Comparison of ENCODE assay signal across 30 cellular contexts in the genomic region with DNA sequence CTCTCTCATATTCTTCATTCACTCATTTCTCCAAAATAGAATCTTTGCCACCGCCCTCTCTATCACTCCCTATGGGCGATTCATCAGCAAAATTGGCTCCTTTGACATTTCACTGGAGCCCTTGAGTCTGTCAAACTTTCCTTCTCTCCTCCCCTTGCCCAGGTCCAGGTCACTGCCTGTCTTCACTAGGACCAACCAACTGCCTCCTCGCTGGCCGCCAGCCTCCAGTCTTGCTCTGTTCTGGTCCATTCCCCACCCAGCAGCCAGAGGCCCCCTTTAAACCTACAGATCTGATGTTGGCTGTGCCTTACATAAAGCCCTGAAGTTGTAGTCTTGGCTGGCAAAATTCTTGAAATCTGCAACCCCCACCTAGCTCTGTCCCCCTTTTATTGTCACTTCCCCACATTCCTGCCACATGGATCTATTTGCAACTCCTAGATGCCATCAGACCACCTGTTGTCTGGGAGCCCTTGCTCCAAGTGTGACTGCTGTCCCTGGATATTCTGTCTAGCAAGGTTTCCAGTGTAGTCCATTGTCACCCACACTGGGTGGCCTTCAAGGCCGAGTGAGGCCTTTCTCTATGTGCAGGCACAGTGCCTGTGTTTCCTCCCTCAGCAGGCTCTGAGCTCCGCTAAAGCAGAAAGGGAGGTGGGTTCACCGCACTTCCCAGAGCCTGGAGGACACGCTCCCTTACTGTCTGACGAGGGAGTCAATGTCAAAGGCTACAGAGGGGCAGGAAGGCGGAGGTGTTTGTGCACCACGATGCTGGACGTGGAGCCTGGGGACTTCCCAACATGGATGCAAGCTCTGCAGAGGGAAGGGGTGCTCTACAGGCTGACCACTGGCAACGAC. TPM values are rescaled to one million over a fixed set of nuclear protein-coding genes. Genes with fewer than 3 reads are reported as not detected.
A peak's percentile ranks its signal among the peaks of the same experiment; 100 is the strongest.
DNase-seq lines count a peak whose midpoint lies in the region; ATAC-seq, FAIRE-seq and TF ChIP-seq lines count a peak whose summit lies in the region.
"Had no signal": no experiment of that assay in that cellular context is flagged by ENCODE, and none has a peak within 500 bp of the region (broad histone marks: within the 10 kb centered on the region; RNA-seq: fewer than 3 reads in every experiment).

No MANE protein-coding gene starts in this region.

- H3K9ac ChIP-seq in H1 (replicated peaks in 1 of 4; ENCODE audit: extremely low read depth in 1 of 4, low read depth in 3 of 4, low read length in 3 of 4) (no peak overlapping the region), neuronal stem cell (ENCODE audit: low read depth, low read length, poor library complexity) (no peak overlapping the region)
- H3K9ac ChIP-seq: BLaER1 treated with 17β-estradiol and CSF1 and Interleukin-3, amounts not matched to agents 10 nM and 100 nM; KMS-11 had no signal

- H2AFZ ChIP-seq in H1 (ENCODE audit: low read length) (no peak overlapping the region), neuronal stem cell (ENCODE audit: low read length) (no peak overlapping the region)

- POLR2A ChIA-PET in H1 (lab: Charles Lee; ENCODE audit: partially characterized antibody), result no interaction called here

- H3K23ac ChIP-seq in H1 (ENCODE audit: insufficient read length), result no peak overlapping the region
- H3K23ac ChIP-seq in neuronal stem cell (ENCODE audit: low read depth, low read length, poor library complexity), result peak overlapping the region; percentile 22

- H2AK5ac ChIP-seq in H1 (ENCODE audit: low read depth, low read length), result no peak overlapping the region
- H2AK5ac ChIP-seq in neuronal stem cell (ENCODE audit: low read depth, low read length), result peak overlapping the region; percentile 56

- WGBS in H1 (ENCODE audit: extremely low coverage in 1 of 2, insufficient coverage in 1 of 2, insufficient read length in 1 of 2, insufficient replicate concordance in 2 of 2, low coverage in 1 of 2, low lambda C conversion rate in 2 of 2, missing lambda C conversion rate in 1 of 2), 2 experiments, result 87% methylated on average over 13 of the region's 13 CpGs; no CpG with 5 or more reads in 1 of the 2 experiments
- 100% methylated on average over 1 of the region's 13 CpGs; no CpG with 5 or more reads in 1 of the 2 donors for WGBS in neuronal stem cell (ENCODE audit: extremely low coverage in 2 of 2, insufficient read length in 2 of 2, insufficient replicate concordance in 1 of 2), 2 donors

- FAIRE-seq in H1 (lab: Jason Lieb, UNC), result no peak
- FAIRE-seq: GM12892 had no signal

- H3K9me3 ChIP-seq in H1 (ENCODE audit: insufficient read depth in 2 of 2, low read depth in 1 of 2, low read length in 1 of 2) (peaks cover 0 to 3% of the 10 kb centered on the region in 2 experiments; a peak in 1 of 4 replicates), neuronal stem cell (replicated peaks in 1 of 2; ENCODE audit: control insufficient read depth in 2 of 2, insufficient read depth in 1 of 2, low read depth in 1 of 2, low read length in 2 of 2) (peaks cover 0 to 4% of the 10 kb centered on the region in 2 donors), lower lobe of right lung (no peaks in the 10 kb centered on the region)

- no peak overlapping the region; the same call in 1 of the 2 replicates for H3K18ac ChIP-seq in H1 (ENCODE audit: extremely low read depth, low read length)
- peak overlapping the region; percentile 39 for H3K18ac ChIP-seq in neuronal stem cell (ENCODE audit: low read length)

- no peaks in the 10 kb centered on the region for H3K79me2 ChIP-seq in H1 (ENCODE audit: control insufficient read depth in 1 of 2, insufficient read depth in 2 of 2, low read length in 2 of 2)

- TF ChIP-seq POLR2A in H1 (IDR thresholded peaks at IDR 0.05; ENCODE audit: control extremely low read depth in 1 of 2, low read depth in 2 of 2, low read length in 2 of 2), result no peak

- no TSS peak for BruUV-seq in Calu3 (replicated peaks; lab: Mats Ljungman, UMichigan)

- H3K9me3 Mint-ChIP-seq in Calu3 (ENCODE audit: low read depth, unreplicated experiment), result peaks cover 4% of the 10 kb centered on the region
- no peaks in the 10 kb centered on the region; the same call in 1 of the 2 replicates for H3K9me3 Mint-ChIP-seq in HFFc6

- H4K5ac ChIP-seq in H1 (ENCODE audit: insufficient read length, low read depth, low read length), result no peak overlapping the region

- no peak overlapping the region for H3K4me3 Mint-ChIP-seq in Calu3 (ENCODE audit: low read depth, unreplicated experiment)
- peak overlapping the region; percentile 18; the same call in 1 of the 2 replicates for H3K4me3 Mint-ChIP-seq in HFFc6
- H3K4me3 Mint-ChIP-seq: brain; mesothelial cell of epicardium; naive thymus-derived CD8-positive, alpha-beta T cell; type B pancreatic cell had no signal

- TF ChIP-seq CTCF in Calu3 (IDR thresholded peaks at IDR 0.05; ENCODE audit: unreplicated experiment) (no peak), HFFc6 (IDR thresholded peaks at IDR 0.05) (no peak), H1 (IDR thresholded peaks at IDR 0.05; ENCODE audit: control extremely low read depth in 1 of 3, insufficient read depth in 1 of 3, low read depth in 1 of 3, low read length in 3 of 3) (no peak), lower lobe of right lung (IDR thresholded peaks at IDR 0.05) (no peak)

- H3K4me2 ChIP-seq in H1 (ENCODE audit: insufficient read depth in 1 of 2, low read depth in 2 of 2, low read length in 2 of 2), result no peak overlapping the region
- no peak overlapping the region for H3K4me2 ChIP-seq in neuronal stem cell (ENCODE audit: insufficient read depth, low read length, poor library complexity, severe bottlenecking)
- H3K4me2 ChIP-seq: KMS-11 had no signal

- H3K79me1 ChIP-seq in H1 (ENCODE audit: low read depth, low read length) (no peaks in the 10 kb centered on the region), neuronal stem cell (ENCODE audit: low read depth, low read length) (no peaks in the 10 kb centered on the region)

- H3K4ac ChIP-seq in H1 (replicated peaks; ENCODE audit: insufficient read length, low read depth, low read length) (no peak overlapping the region), neuronal stem cell (ENCODE audit: low read length) (peak overlapping the region; percentile 31)

- no peaks in the 10 kb centered on the region; a peak in 1 of 7 replicates for H3K27me3 ChIP-seq in H1 (replicated peaks in 1 of 4; ENCODE audit: control insufficient read depth in 3 of 4, extremely low read depth in 1 of 4, insufficient read depth in 3 of 4, low read length in 3 of 4)
- H3K27me3 ChIP-seq in neuronal stem cell (ENCODE audit: control insufficient read depth in 3 of 3, insufficient read depth in 3 of 3, low read depth in 1 of 3, low read length in 3 of 3), result no peaks in the 10 kb centered on the region
- no peaks in the 10 kb centered on the region for H3K27me3 ChIP-seq in lower lobe of right lung (ENCODE audit: low read depth)
- H3K27me3 ChIP-seq: BLaER1 treated with 17β-estradiol and CSF1 and Interleukin-3, amounts not matched to agents 10 nM and 100 nM; foreskin keratinocyte; SJCRH30 had no signal

- H2BK20ac ChIP-seq in H1 (ENCODE audit: low read length), result no peak overlapping the region; the same call in 1 of the 2 replicates

- H2BK15ac ChIP-seq in H1 (ENCODE audit: low read length) (peak overlapping the region; percentile 61; the same call in 1 of the 2 replicates), neuronal stem cell (ENCODE audit: low read length) (peak overlapping the region; percentile 76)

- TF ChIP-seq RAD21 in H1 (IDR thresholded peaks at IDR 0.05 in 1 of 2, conservative IDR thresholded peaks at IDR 0.05 in 1 of 2; ENCODE audit: low read depth in 2 of 2, low read length in 2 of 2), result no peak

- H2BK12ac ChIP-seq in H1 (ENCODE audit: low read depth, low read length) (no peak overlapping the region), neuronal stem cell (ENCODE audit: low read length) (no peak overlapping the region)

- intact Hi-C loops in Calu3 (cut with micrococcal nuclease; ENCODE audit: unreplicated experiment), result no loop called here
- intact Hi-C loops in lower lobe of right lung (cut with DNase I), result no loop called here

- TF ChIP-seq EP300 in H1 (IDR thresholded peaks at IDR 0.05; ENCODE audit: borderline replicate concordance in 1 of 2, low read depth in 2 of 2, low read length in 2 of 2), result no peak

- ATAC-seq in lower lobe of right lung, result no peak
- ATAC-seq: esophagus mucosa; foreskin keratinocyte; left ventricle myocardium superior; naive thymus-derived CD8-positive, alpha-beta T cell had no signal

- no peak overlapping the region for H2BK120ac ChIP-seq in H1 (replicated peaks; ENCODE audit: low read depth, low read length)
- no peak overlapping the region for H2BK120ac ChIP-seq in neuronal stem cell (ENCODE audit: low read depth, low read length)

- H3K4me3 ChIP-seq in H1 (ENCODE audit: extremely low read depth in 1 of 4, insufficient read depth in 2 of 4, low read depth in 3 of 4, low read length in 4 of 4) (no peak overlapping the region), neuronal stem cell (ENCODE audit: low read length in 2 of 2) (no peak overlapping the region), lower lobe of right lung (no peak overlapping the region)
- H3K4me3 ChIP-seq: BLaER1 treated with 17β-estradiol and CSF1 and Interleukin-3, amounts not matched to agents 10 nM and 100 nM; SJCRH30 had no signal

- no peak overlapping the region for H3K27ac ChIP-seq in H1 (ENCODE audit: low read depth, low read length)
- H3K27ac ChIP-seq in neuronal stem cell (replicated peaks; ENCODE audit: low read length), result no peak overlapping the region
- no peak overlapping the region for H3K27ac ChIP-seq in lower lobe of right lung
- H3K27ac ChIP-seq: BLaER1 treated with 17β-estradiol and CSF1 and Interleukin-3, amounts not matched to agents 10 nM and 100 nM; KMS-11; SJCRH30 had no signal

- CTCF ChIA-PET in Calu3 (lab: Charles Lee) (interaction anchor here (0.7 kb wide), 1 partner anchor 331 kb away, joined by 3 read pairs; no protein-coding TSS in a partner anchor), H1 (lab: Charles Lee; ENCODE audit: partially characterized antibody) (interaction anchor here (0.8 kb wide), 1 partner anchor 269 kb away, joined by 3 read pairs; no protein-coding TSS in a partner anchor)

- H3K27ac Mint-ChIP-seq in Calu3 (ENCODE audit: unreplicated experiment) (peak overlapping the region; percentile 42), HFFc6 (no peak overlapping the region)
- H3K27ac Mint-ChIP-seq: brain, mesothelial cell of epicardium, type B pancreatic cell had no signal

- H3K27me3 Mint-ChIP-seq in Calu3 (ENCODE audit: unreplicated experiment) (no peaks in the 10 kb centered on the region), HFFc6 (ENCODE audit: insufficient read depth) (peaks cover 2% of the 10 kb centered on the region; the same call in 1 of the 2 replicates)
- H3K27me3 Mint-ChIP-seq: naive thymus-derived CD8-positive, alpha-beta T cell had no signal

- H2BK5ac ChIP-seq in H1 (ENCODE audit: low read depth, low read length) (no peak overlapping the region), neuronal stem cell (ENCODE audit: low read length) (no peak overlapping the region)

- H3K14ac ChIP-seq in H1 (ENCODE audit: insufficient read length), result no peak overlapping the region
- peak overlapping the region; percentile 59 for H3K14ac ChIP-seq in neuronal stem cell (ENCODE audit: low read length)

- H3K23me2 ChIP-seq in H1 (ENCODE audit: low read depth, low read length), result peaks cover 27% of the 10 kb centered on the region; the same call in 1 of the 2 replicates

- H3K36me3 Mint-ChIP-seq in Calu3 (ENCODE audit: insufficient read depth, unreplicated experiment), result peaks cover 33% of the 10 kb centered on the region
- peaks cover 30% of the 10 kb centered on the region for H3K36me3 Mint-ChIP-seq in HFFc6 (ENCODE audit: low read depth)
- H3K36me3 Mint-ChIP-seq: brain, mesothelial cell of epicardium had no signal

- H3K56ac ChIP-seq in H1 (replicated peaks; ENCODE audit: insufficient read length, low read depth, low read length), result no peak overlapping the region

- no peak for DNase-seq in Calu3
- no peak for DNase-seq in HFFc6
- no peak for DNase-seq in H1 (ENCODE audit: low read depth in 1 of 2, low spot score in 2 of 2)
- no peak for DNase-seq in neuronal stem cell (ENCODE audit: low spot score)
- no peak for DNase-seq in NCI-H226
- DNase-seq in anterior cingulate cortex (lab: John Stamatoyannopoulos, UW), result no peak
- no peak for DNase-seq in lower lobe of right lung
- DNase-seq: activated CD4-positive, alpha-beta T cell treated with anti-CD3 and anti-CD28 coated beads for 48 hours; COR-L47; dermis blood vessel endothelial cell; islet precursor cell; left ventricle myocardium superior; MM.1S; naive thymus-derived CD8-positive, alpha-beta T cell; NCI-H1436 treated with DMSO at 0.1 percent for 48 hours; NCI-H446 treated with DMSO at 0.1 percent for 48 hours; NCI-H774; occipital lobe; stimulated activated CD4-positive, alpha-beta T cell treated with anti-CD3 and anti-CD28 coated beads, Interleukin-15, amount 100 ng/mL, for 24 hours; stimulated activated CD4-positive, alpha-beta T cell treated with anti-CD3 and anti-CD28 coated beads, Interleukin-4, amount 100 ng/mL, for 4 hours; substantia nigra had no signal

- H4K20me1 ChIP-seq in H1 (replicated peaks in 1 of 2; ENCODE audit: control insufficient read depth in 1 of 2, insufficient read depth in 2 of 2, low read length in 2 of 2), result peaks cover 0 to 3% of the 10 kb centered on the region in 2 experiments
- H4K20me1 ChIP-seq: BLaER1 treated with 17β-estradiol and CSF1 and Interleukin-3, amounts not matched to agents 10 nM and 100 nM had no signal

- H3K4me1 ChIP-seq in H1 (replicated peaks in 1 of 4; ENCODE audit: control insufficient read depth in 3 of 4, insufficient read depth in 4 of 4, low read length in 3 of 4), result peaks cover 0 to 5% (median 1%) of the 10 kb centered on the region in 4 experiments; a peak in 2 of 7 replicates
- H3K4me1 ChIP-seq in neuronal stem cell (ENCODE audit: control insufficient read depth in 2 of 2, insufficient read depth in 1 of 2, low read depth in 1 of 2, low read length in 2 of 2), result peaks cover 0 to 10% of the 10 kb centered on the region in 2 donors
- H3K4me1 ChIP-seq in lower lobe of right lung, result no peaks in the 10 kb centered on the region

- H3K36me3 ChIP-seq in H1 (ENCODE audit: control insufficient read depth in 2 of 4, insufficient read depth in 4 of 4, low read length in 3 of 4) (no peaks in the 10 kb centered on the region), neuronal stem cell (replicated peaks in 1 of 2; ENCODE audit: control insufficient read depth in 2 of 2, insufficient read depth in 2 of 2, low read length in 2 of 2) (no peaks in the 10 kb centered on the region), lower lobe of right lung (no peaks in the 10 kb centered on the region)
- H3K36me3 ChIP-seq: BLaER1 treated with 17β-estradiol and CSF1 and Interleukin-3, amounts not matched to agents 10 nM and 100 nM; SJCRH30 had no signal

- no peak overlapping the region for H4K91ac ChIP-seq in H1 (replicated peaks; ENCODE audit: insufficient read length, low read length)
- H4K91ac ChIP-seq in neuronal stem cell (ENCODE audit: low read depth, low read length, poor library complexity), result no peak overlapping the region

- H4K8ac ChIP-seq in H1 (ENCODE audit: extremely low read depth, insufficient read depth, low read length), result no peak overlapping the region
- H4K8ac ChIP-seq in neuronal stem cell (ENCODE audit: low read depth, low read length), result no peak overlapping the region

- H3K4me1 Mint-ChIP-seq in Calu3 (ENCODE audit: low read depth, unreplicated experiment), result peaks cover 31% of the 10 kb centered on the region
- H3K4me1 Mint-ChIP-seq in HFFc6 (ENCODE audit: low read depth), result no peaks in the 10 kb centered on the region
- H3K4me1 Mint-ChIP-seq: brain, mesothelial cell of epicardium had no signal

RNA-seq across cellular contexts. Expression of a gene that starts 25.5 kb away (rescaled TPM):
- total RNA-seq in Calu3 (2022) (79.9 and 98.4 TPM in 2 replicates), lower lobe of right lung (1.2 TPM)
- 10 to 100 TPM; 55.5 to 93.3 (median 79.9) TPM for total RNA-seq in HFFc6 (2021; fragmentation: NEBNext Ultra II Directional; extraction: Animal tissue kit (Norgen Biotek cat#: 25700))
- 0.67 and 0.86 TPM in 2 replicates for total RNA-seq in H1 (2021; fragmentation: NEBNext Ultra II Directional; extraction: Animal tissue kit (Norgen Biotek cat#: 25700))
- polyA plus RNA-seq in H1 (2011; rRNA removed), result 0.44 and 1.0 TPM in 2 replicates
- 0.50 TPM for polyA plus RNA-seq in H1 (2011; cell fraction: cytosol; rRNA removed)
- 2.3 TPM for polyA plus RNA-seq in H1 (2011; cell fraction: nucleus; rRNA removed)
- polyA plus RNA-seq in H1 (2012, experiment 1 of 2), result 0.47 to 1.2 TPM (median 0.68 TPM) in 3 of 4 replicates, not detected in the other
- polyA plus RNA-seq in H1 (2012, experiment 2 of 2), result 0.20 TPM
- 0.36 TPM for polyA plus RNA-seq in H1 (2013, experiment 1 of 2)
- 0.35 TPM for polyA plus RNA-seq in H1 (2013, experiment 2 of 2)
- polyA minus RNA-seq in H1 (2011; rRNA and poly(A)+ RNA removed), result 0.16 and 0.24 TPM in 2 replicates
- 0.44 TPM for polyA minus RNA-seq in H1 (2011; cell fraction: cytosol; rRNA and poly(A)+ RNA removed)
- 2.0 TPM for polyA minus RNA-seq in H1 (2011; cell fraction: nucleus; rRNA and poly(A)+ RNA removed)
- polyA plus RNA-seq in neuronal stem cell (2013, experiment 1 of 2), result 0.08 TPM
- polyA plus RNA-seq in neuronal stem cell (2013, experiment 2 of 2), result 0.26 TPM
- total RNA-seq: dermis blood vessel endothelial cell; left ventricle myocardium superior; naive thymus-derived CD8-positive, alpha-beta T cell; occipital lobe had no signal
- polyA plus RNA-seq: naive thymus-derived CD8-positive, alpha-beta T cell had no signal

Comparison
In these comparisons a context has a peak if more than half of its experiments do, and no peak if none do; other contexts are left out.
1. RNA of a gene that starts 25.5 kb away (total RNA-seq): 55.5 to 93.3 TPM in HFFc6 and 79.9 to 98.4 TPM in Calu3; 1.2 TPM in lower lobe of right lung (single experiment) and 0.67 to 0.86 TPM in H1; every median in the first group is over 10 times any median in the second.